Comparison of ENCODE assay signal across 19 cellular contexts in the genomic region with DNA sequence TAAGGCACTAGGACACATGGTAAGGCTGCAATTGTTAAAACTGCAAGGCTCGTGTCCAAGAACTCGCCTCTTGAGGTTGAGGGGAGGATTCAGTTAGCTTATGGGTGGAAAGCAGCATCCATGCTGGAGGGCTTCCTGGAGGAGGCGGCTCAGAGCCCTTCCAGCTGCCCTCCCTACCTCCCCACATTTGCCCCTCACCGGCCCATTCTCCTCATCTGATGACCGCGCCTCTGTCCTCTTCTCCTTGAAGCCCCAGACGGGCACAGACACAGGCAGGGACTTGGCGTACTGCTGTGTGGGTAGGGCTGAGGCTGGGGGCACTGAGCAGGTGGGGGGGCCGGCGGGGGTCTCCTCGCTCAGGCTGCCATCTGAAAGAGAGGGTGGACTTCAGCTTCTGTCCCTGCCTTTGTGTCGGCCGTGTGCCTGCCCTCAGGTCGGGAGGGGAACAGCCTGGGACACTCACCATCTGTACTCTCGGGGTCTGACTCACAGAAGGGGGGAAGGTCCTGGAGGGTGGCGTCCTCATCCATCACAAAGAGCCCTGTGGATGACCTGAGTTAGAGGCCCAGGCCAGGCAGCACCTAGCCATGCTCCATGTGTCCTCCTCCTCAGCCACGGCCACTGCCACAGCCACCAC. TPM values are rescaled to one million over a fixed set of nuclear protein-coding genes. Genes with fewer than 3 reads are reported as not detected.
DNase-seq lines count a peak whose midpoint lies in the region; FAIRE-seq and TF ChIP-seq lines count a peak whose summit lies in the region.
"Had no signal": no experiment of that assay in that cellular context is flagged by ENCODE, and none has a peak within 500 bp of the region (broad histone marks: within the 10 kb centered on the region; RNA-seq: fewer than 3 reads in every experiment).

No MANE protein-coding gene starts in this region.

- H3K4me1 ChIP-seq in BLaER1 (peaks cover 47% of the 10 kb centered on the region), GM23248 (ENCODE audit: insufficient read depth) (peaks cover 19% of the 10 kb centered on the region), astrocyte (ENCODE audit: insufficient read depth, low read length) (peaks cover 36% of the 10 kb centered on the region)

- H3K4me3 Mint-ChIP-seq in astrocyte (ENCODE audit: unreplicated experiment) (peak overlapping the region; percentile 60), nephron progenitor cell (peak overlapping the region; percentile 62)

- H3K4me3 ChIP-seq in BLaER1 = no peak overlapping the region
- no peak overlapping the region for H3K4me3 ChIP-seq in GM23248
- H3K4me3 ChIP-seq in astrocyte (ENCODE audit: insufficient read depth, low read depth, low read length) = no peak overlapping the region
- H3K4me3 ChIP-seq: mucosa of descending colon, SJSA1 had no signal

- H3K9ac ChIP-seq in BLaER1 (no peak overlapping the region), GM23248 (no peak overlapping the region), astrocyte (ENCODE audit: low read length) (no peak overlapping the region)
- H3K9ac ChIP-seq: KMS-11 had no signal

- H3K27me3 Mint-ChIP-seq in astrocyte (ENCODE audit: low read depth, unreplicated experiment) = no peaks in the 10 kb centered on the region
- H3K27me3 Mint-ChIP-seq in nephron progenitor cell (ENCODE audit: low read depth, poor library complexity) = no peaks in the 10 kb centered on the region

- no peaks in the 10 kb centered on the region for H3K9me2 ChIP-seq in GM23248 (ENCODE audit: insufficient read depth)

- peaks cover 6% of the 10 kb centered on the region for H3K4me1 Mint-ChIP-seq in astrocyte (ENCODE audit: low read depth, unreplicated experiment)
- H3K4me1 Mint-ChIP-seq in nephron progenitor cell = peaks cover 44% of the 10 kb centered on the region

- H3K9me3 ChIP-seq in BLaER1 (no peaks in the 10 kb centered on the region), GM23248 (ENCODE audit: low read depth) (no peaks in the 10 kb centered on the region), astrocyte (ENCODE audit: insufficient read depth, low read depth, low read length) (no peaks in the 10 kb centered on the region)
- H3K9me3 ChIP-seq: mucosa of descending colon, SJSA1 had no signal

- H3K36me3 Mint-ChIP-seq in astrocyte (ENCODE audit: low read depth, unreplicated experiment) (peaks cover 14% of the 10 kb centered on the region), nephron progenitor cell (ENCODE audit: low read depth) (peaks cover 6% of the 10 kb centered on the region)

- H2AFZ ChIP-seq in GM23248 = no peak overlapping the region
- no peak overlapping the region for H2AFZ ChIP-seq in astrocyte (ENCODE audit: low read depth, low read length)

- in situ Hi-C loops in GM23248 (cut with MboI) = no loop called here

- H3K36me3 ChIP-seq in BLaER1 = peaks cover 17% of the 10 kb centered on the region
- H3K36me3 ChIP-seq in GM23248 (ENCODE audit: low read depth) = 0 out of 2 replicates have a peak, but pooled peaks cover 2% of the 10 kb centered on the region
- H3K36me3 ChIP-seq in astrocyte (ENCODE audit: insufficient read depth, low read length) = peaks cover 4% of the 10 kb centered on the region

- no peaks in the 10 kb centered on the region for H3K9me3 Mint-ChIP-seq in astrocyte (ENCODE audit: unreplicated experiment)
- no peaks in the 10 kb centered on the region for H3K9me3 Mint-ChIP-seq in nephron progenitor cell

- DNase-seq in GM23248 (peak; percentile 35), astrocyte (ENCODE audit: low read depth) (no peak), nephron progenitor cell (no peak), NCI-H2227 (lab: John Stamatoyannopoulos, UW; ENCODE audit: unreplicated experiment) (no peak), NCI-H774 (lab: John Stamatoyannopoulos, UW) (no peak), NOMO-1 treated with dmso at 0.1 percent for 144 hours (lab: John Stamatoyannopoulos, UW; ENCODE audit: unreplicated experiment) (no peak)
- DNase-seq: activated naive CD4-positive, alpha-beta T cell treated with anti-CD3 and anti-CD28 coated beads, Interleukin-2, amount 50 U/mL, for 16 hours; DMS79; effector memory CD4-positive, alpha-beta T cell; left cardiac atrium; NCI-H1105; NCI-H2227 treated with DMSO at 0.1 percent for 48 hours had no signal

- H3F3A ChIP-seq in GM23248 (ENCODE audit: insufficient read depth) = peaks cover 16% of the 10 kb centered on the region

- H3K4me2 ChIP-seq in BLaER1 (no peak overlapping the region), GM23248 (ENCODE audit: unreplicated experiment) (no peak overlapping the region), astrocyte (ENCODE audit: low read length) (no peak overlapping the region)

- TF ChIP-seq CTCF in astrocyte (IDR thresholded peaks at IDR 0.05; ENCODE audit: insufficient read depth, low read depth, low read length) (no peak), nephron progenitor cell (IDR thresholded peaks at IDR 0.05) (no peak)

- WGBS in GM23248 (ENCODE audit: low coverage in 1 of 2, low lambda C conversion rate in 2 of 2, missing lambda C conversion rate in 2 of 2), 2 experiments = 83 to 88% methylated on average over 17 of the region's 17 CpGs

- peaks cover 54% of the 10 kb centered on the region for H3K79me2 ChIP-seq in GM23248 (ENCODE audit: insufficient read depth)
- H3K79me2 ChIP-seq in astrocyte (ENCODE audit: insufficient read depth, low read length) = peaks cover 58% of the 10 kb centered on the region

- H3K27me3 ChIP-seq in BLaER1 (no peaks in the 10 kb centered on the region), GM23248 (replicated peaks; ENCODE audit: insufficient read depth) (no peaks in the 10 kb centered on the region), astrocyte (ENCODE audit: insufficient read depth, low read length) (no peaks in the 10 kb centered on the region)
- H3K27me3 ChIP-seq: SJSA1 had no signal

- FAIRE-seq in astrocyte (lab: Jason Lieb, UNC) = no peak
- FAIRE-seq: GM19239, TTC549 had no signal

- H3K27ac ChIP-seq in BLaER1 = 0 out of 2 replicates have a peak overlapping the region, but pooled peaks have one; percentile 89
- H3K27ac ChIP-seq in GM23248 = no peak overlapping the region
- H3K27ac ChIP-seq in astrocyte (ENCODE audit: low read depth, low read length) = no peak overlapping the region
- H3K27ac ChIP-seq: HL-60, KMS-11, SJSA1 had no signal

- H4K20me1 ChIP-seq in BLaER1 = peaks cover 6% of the 10 kb centered on the region
- no peaks in the 10 kb centered on the region for H4K20me1 ChIP-seq in GM23248 (ENCODE audit: insufficient read depth)
- H4K20me1 ChIP-seq in astrocyte (ENCODE audit: insufficient read depth, low read length) = no peaks in the 10 kb centered on the region

- H3K27ac Mint-ChIP-seq in astrocyte (ENCODE audit: unreplicated experiment) = peak overlapping the region; percentile 63
- H3K27ac Mint-ChIP-seq in nephron progenitor cell = no peak overlapping the region

RNA-seq across cellular contexts. Expression of a gene that starts 4.1 kb away (rescaled TPM):
- total RNA-seq in GM23248 (2014; rRNA removed; shearing (Covaris generic)) = 31.5 and 35.9 TPM in 2 replicates
- polyA plus RNA-seq in GM23248 (2016; fragmentation: Nextera tagmentation; extraction: Ambion mirVana) = 32.7 and 42.2 TPM in 2 replicates
- 49.1 and 54.8 TPM in 2 replicates for total RNA-seq in astrocyte

RNA-seq across cellular contexts. Expression of a gene that starts 5.7 kb away (rescaled TPM):
- 11.6 and 17.3 TPM in 2 replicates for total RNA-seq in GM23248 (2014; rRNA removed; shearing (Covaris generic))
- 60.4 and 65.2 TPM in 2 replicates for polyA plus RNA-seq in GM23248 (2016; fragmentation: Nextera tagmentation; extraction: Ambion mirVana)
- total RNA-seq in astrocyte = 104 and 116 TPM in 2 replicates

RNA-seq across cellular contexts. Expression of a gene that starts 6.0 kb away (rescaled TPM):
- 6.3 and 6.6 TPM in 2 replicates for total RNA-seq in GM23248 (2014; rRNA removed; shearing (Covaris generic))
- polyA plus RNA-seq in GM23248 (2016; fragmentation: Nextera tagmentation; extraction: Ambion mirVana) = 32.4 and 33.0 TPM in 2 replicates
- total RNA-seq in astrocyte = 29.1 and 32.2 TPM in 2 replicates

RNA-seq across cellular contexts. Expression of a gene that starts 20.5 kb away (rescaled TPM):
- total RNA-seq in GM23248 (2014; rRNA removed; shearing (Covaris generic)) = 53.1 and 88.0 TPM in 2 replicates
- 88.9 and 91.7 TPM in 2 replicates for polyA plus RNA-seq in GM23248 (2016; fragmentation: Nextera tagmentation; extraction: Ambion mirVana)
- 162 and 172 TPM in 2 replicates for total RNA-seq in astrocyte

RNA-seq across cellular contexts. Expression of a gene that starts 25.2 kb away (rescaled TPM):
- not detected in 2 replicates for total RNA-seq in GM23248 (2014; rRNA removed; shearing (Covaris generic))
- 0.66 and 0.91 TPM in 2 replicates for polyA plus RNA-seq in GM23248 (2016; fragmentation: Nextera tagmentation; extraction: Ambion mirVana)
- total RNA-seq in astrocyte = 0.27 and 0.50 TPM in 2 replicates
